In genomic region chr6:17007749-17008148, GRCh38 we compare ENCODE assay signal across 15 cellular contexts.
DNase-seq lines count a peak whose midpoint lies in the region; ATAC-seq lines count a peak whose summit lies in the region.
"Had no signal": no experiment of that assay in that cellular context is flagged by ENCODE, and none has a peak within 500 bp of the region (broad histone marks: within the 10 kb centered on the region; RNA-seq: fewer than 3 reads in every experiment).

No MANE protein-coding gene starts in this region.

- peaks cover 38% of the 10 kb centered on the region for H3K27me3 Mint-ChIP-seq in activated T-cell treated with anti-CD3 and anti-CD28 coated beads, Interleukin-2, amount 50 U/mL, for 4 hours (ENCODE audit: low read depth)
- H3K27me3 Mint-ChIP-seq in stimulated activated naive CD8-positive, alpha-beta T cell treated with anti-CD3 and anti-CD28 coated beads, Interleukin-15, amount 100 ng/mL, for 72 hours = peaks cover 38% of the 10 kb centered on the region

- H3K36me3 Mint-ChIP-seq in activated T-cell treated with anti-CD3 and anti-CD28 coated beads, Interleukin-2, amount 50 U/mL, for 4 hours (ENCODE audit: insufficient read depth) = no peaks in the 10 kb centered on the region

- no peak overlapping the region for H3K27ac Mint-ChIP-seq in stimulated activated naive CD8-positive, alpha-beta T cell treated with anti-CD3 and anti-CD28 coated beads, Interleukin-15, amount 100 ng/mL, for 72 hours
- H3K27ac Mint-ChIP-seq: CD4-positive, alpha-beta T cell had no signal

- H3K4me1 Mint-ChIP-seq in activated T-cell treated with anti-CD3 and anti-CD28 coated beads, Interleukin-2, amount 50 U/mL, for 4 hours (ENCODE audit: low read depth) = peaks cover 4% of the 10 kb centered on the region
- peaks cover 6% of the 10 kb centered on the region for H3K4me1 Mint-ChIP-seq in stimulated activated naive CD8-positive, alpha-beta T cell treated with anti-CD3 and anti-CD28 coated beads, Interleukin-15, amount 100 ng/mL, for 72 hours

- H3K4me3 Mint-ChIP-seq in activated T-cell treated with anti-CD3 and anti-CD28 coated beads, Interleukin-2, amount 50 U/mL, for 4 hours = no peak overlapping the region
- H3K4me3 Mint-ChIP-seq in stimulated activated naive CD8-positive, alpha-beta T cell treated with anti-CD3 and anti-CD28 coated beads, Interleukin-15, amount 100 ng/mL, for 72 hours = no peak overlapping the region
- H3K4me3 Mint-ChIP-seq: CD4-positive, alpha-beta T cell had no signal

- peak; percentile 81 for ATAC-seq in activated CD4-positive, CD25-positive, alpha-beta regulatory T cell treated with anti-CD3 and anti-CD28 coated beads, Interleukin-2, amount 50 U/mL, for 24 hours
- ATAC-seq in activated T-cell treated with anti-CD3 and anti-CD28 coated beads, Interleukin-2, amount 50 U/mL, for 4 hours = peak; percentile 74 to 75
- peak; percentile 66 for ATAC-seq in stimulated activated naive CD8-positive, alpha-beta T cell treated with anti-CD3 and anti-CD28 coated beads, Interleukin-15, Interleukin-2, amounts not matched to agents 100 U/mL and 50 U/mL, for 24 hours
- no peak for ATAC-seq in stimulated activated naive CD8-positive, alpha-beta T cell treated with anti-CD3 and anti-CD28 coated beads, Interleukin-15, amount 100 ng/mL, for 72 hours
- ATAC-seq: A549 had no signal

- no peak for DNase-seq in activated CD4-positive, CD25-positive, alpha-beta regulatory T cell treated with anti-CD3 and anti-CD28 coated beads, Interleukin-2, amount 50 U/mL, for 72 hours
- no peak for DNase-seq in activated T-cell treated with anti-CD3 and anti-CD28 coated beads, Interleukin-2, amount 50 U/mL, for 4 hours
- DNase-seq in activated T-cell treated with anti-CD3 and anti-CD28 coated beads, Interleukin-2, amount 50 U/mL, for 48 hours = no peak
- no peak for DNase-seq in stimulated activated naive CD8-positive, alpha-beta T cell treated with anti-CD3 and anti-CD28 coated beads, Interleukin-15, Interleukin-2, amounts not matched to agents 100 U/mL and 50 U/mL, for 24 hours
- no peak for DNase-seq in stimulated activated naive CD8-positive, alpha-beta T cell treated with anti-CD3 and anti-CD28 coated beads, Interleukin-15, amount 100 ng/mL, for 72 hours
- DNase-seq in NCI-H146 treated with DMSO at 0.1 percent for 48 hours (lab: John Stamatoyannopoulos, UW; ENCODE audit: unreplicated experiment) (no peak), DMS53 treated with DMSO at 0.1 percent for 48 hours (lab: John Stamatoyannopoulos, UW; ENCODE audit: unreplicated experiment) (no peak)
- DNase-seq: AML-193; Caco-2; CD4-positive, alpha-beta T cell; DMS79; GDM1; GM23248 had no signal

- peaks cover 12% of the 10 kb centered on the region for H3K9me3 Mint-ChIP-seq in activated T-cell treated with anti-CD3 and anti-CD28 coated beads, Interleukin-2, amount 50 U/mL, for 4 hours
- H3K9me3 Mint-ChIP-seq in stimulated activated naive CD8-positive, alpha-beta T cell treated with anti-CD3 and anti-CD28 coated beads, Interleukin-15, amount 100 ng/mL, for 72 hours = peaks cover 6 to 8% of the 10 kb centered on the region in 2 donors
